Comparison of ENCODE assay signal across 15 cellular contexts in genomic region chr13:46160065-46160464, GRCh38. TPM values are rescaled to one million over a fixed set of nuclear protein-coding genes. Genes with fewer than 3 reads are reported as not detected.
A peak's percentile ranks its signal among the peaks of the same experiment; 100 is the strongest.
DNase-seq lines count a peak whose midpoint lies in the region; ATAC-seq and TF ChIP-seq lines count a peak whose summit lies in the region.
"Had no signal": no experiment of that assay in that cellular context is flagged by ENCODE, and none has a peak within 500 bp of the region (broad histone marks: within the 10 kb centered on the region; RNA-seq: fewer than 3 reads in every experiment).

No MANE protein-coding gene starts in this region.

- peaks cover 24% of the 10 kb centered on the region for H3K36me3 ChIP-seq in GM06990 (ENCODE audit: control insufficient read depth, insufficient read depth, low read length)
- no peaks in the 10 kb centered on the region for H3K36me3 ChIP-seq in HAP-1 (replicated peaks)
- H3K36me3 ChIP-seq: WERI-Rb-1 had no signal

- peak overlapping the region; percentile 92 for H3K27ac Mint-ChIP-seq in T-helper 1 cell treated with Interleukin-12 subunit alpha and Interleukin-12 subunit beta and Interleukin-4 antibody, amounts not matched to agents 30 μg/mL and 1 μg/mL, for 36 hours
- peak overlapping the region; percentile 91 for H3K27ac Mint-ChIP-seq in activated CD8-positive, alpha-beta T cell treated with anti-CD3 and anti-CD28 coated beads, Interleukin-2, amount 10 ng/mL, durations not matched to agents 7 days and 5 days
- peak overlapping the region; percentile 75 to 96 (median 88) for H3K27ac Mint-ChIP-seq in naive B cell

- H3K27me3 Mint-ChIP-seq in T-helper 1 cell treated with Interleukin-12 subunit alpha and Interleukin-12 subunit beta and Interleukin-4 antibody, amounts not matched to agents 30 μg/mL and 1 μg/mL, for 36 hours (ENCODE audit: low read depth) = no peaks in the 10 kb centered on the region
- no peaks in the 10 kb centered on the region for H3K27me3 Mint-ChIP-seq in activated CD8-positive, alpha-beta T cell treated with anti-CD3 and anti-CD28 coated beads, Interleukin-2, amount 10 ng/mL, durations not matched to agents 7 days and 5 days (ENCODE audit: low read depth)
- no peaks in the 10 kb centered on the region for H3K27me3 Mint-ChIP-seq in naive B cell

- H3K9me3 ChIP-seq in HAP-1 = no peaks in the 10 kb centered on the region
- H3K9me3 ChIP-seq: body of pancreas had no signal

- H3K27me3 ChIP-seq in GM06990 (replicated peaks; ENCODE audit: control insufficient read depth, insufficient read depth, low read length) (no peaks in the 10 kb centered on the region), HAP-1 (ENCODE audit: low read depth) (no peaks in the 10 kb centered on the region)
- H3K27me3 ChIP-seq: body of pancreas had no signal

- H3K4me3 ChIP-seq in GM06990 (replicated peaks; ENCODE audit: low read depth, low read length) = peak overlapping the region; percentile 39
- no peak overlapping the region for H3K4me3 ChIP-seq in HAP-1
- H3K4me3 ChIP-seq: body of pancreas had no signal

- peak; percentile 11 for ATAC-seq in activated CD8-positive, alpha-beta T cell treated with anti-CD3 and anti-CD28 coated beads, Interleukin-2, amount 10 ng/mL, durations not matched to agents 7 days and 5 days
- peak; percentile 57 to 64 for ATAC-seq in naive B cell (ENCODE audit: low read depth in 2 of 2)

- H3K36me3 Mint-ChIP-seq in T-helper 1 cell treated with Interleukin-12 subunit alpha and Interleukin-12 subunit beta and Interleukin-4 antibody, amounts not matched to agents 30 μg/mL and 1 μg/mL, for 36 hours (ENCODE audit: low read depth) = peaks cover 54% of the 10 kb centered on the region
- peaks cover 74% of the 10 kb centered on the region for H3K36me3 Mint-ChIP-seq in activated CD8-positive, alpha-beta T cell treated with anti-CD3 and anti-CD28 coated beads, Interleukin-2, amount 10 ng/mL, durations not matched to agents 7 days and 5 days (ENCODE audit: low read depth)
- H3K36me3 Mint-ChIP-seq in naive B cell = peaks cover 15 to 18% of the 10 kb centered on the region in 2 donors

- no peak for DNase-seq in T-helper 1 cell
- DNase-seq in GM06990 (ENCODE audit: extremely low read depth, insufficient read length) = no peak
- DNase-seq in activated CD8-positive, alpha-beta T cell treated with anti-CD3 and anti-CD28 coated beads, Interleukin-2, amount 10 ng/mL, durations not matched to agents 7 days and 5 days = no peak
- DNase-seq in naive B cell = no peak
- DNase-seq in midbrain (lab: John Stamatoyannopoulos, UW) = no peak
- DNase-seq in HAP-1 (ENCODE audit: low spot score in 2 of 2) = no peak
- no peak for DNase-seq in NCI-H2196 (lab: John Stamatoyannopoulos, UW; ENCODE audit: unreplicated experiment)
- DNase-seq: effector CD8-positive, alpha-beta T cell; right cardiac atrium; stimulated activated CD4-positive, alpha-beta T cell treated with anti-CD3 and anti-CD28 coated beads, Interleukin-4, amount 100 ng/mL, for 1 hour; WERI-Rb-1 had no signal

- no peaks in the 10 kb centered on the region for H3K4me1 ChIP-seq in HAP-1
- H3K4me1 ChIP-seq: body of pancreas had no signal

- CTCF ChIA-PET in activated CD8-positive, alpha-beta T cell treated with anti-CD3 and anti-CD28 coated beads, Interleukin-2, amount 10 ng/mL, durations not matched to agents 7 days and 5 days (lab: Charles Lee) = interaction anchor here (0.6 to 9.3 kb wide), 28 partner anchors 10 to 174 kb away, joined by 3 to 161 read pairs (median 7); partner anchors contain the start of gene LCP1

- TF ChIP-seq CTCF in GM06990 (IDR thresholded peaks at IDR 0.05; ENCODE audit: insufficient read depth, low read length, poor library complexity, severe bottlenecking) = no peak

- in situ Hi-C loops in HAP-1 (cut with MboI; ENCODE audit: low sequenced_read_pairs) = no loop called here

- peaks cover 54% of the 10 kb centered on the region for H3K4me1 Mint-ChIP-seq in T-helper 1 cell treated with Interleukin-12 subunit alpha and Interleukin-12 subunit beta and Interleukin-4 antibody, amounts not matched to agents 30 μg/mL and 1 μg/mL, for 36 hours (ENCODE audit: low read depth)
- H3K4me1 Mint-ChIP-seq in activated CD8-positive, alpha-beta T cell treated with anti-CD3 and anti-CD28 coated beads, Interleukin-2, amount 10 ng/mL, durations not matched to agents 7 days and 5 days (ENCODE audit: low read depth) = peaks cover 59% of the 10 kb centered on the region
- peaks cover 41 to 51% (median 45%) of the 10 kb centered on the region in 3 donors for H3K4me1 Mint-ChIP-seq in naive B cell

- H3K9me3 Mint-ChIP-seq in T-helper 1 cell treated with Interleukin-12 subunit alpha and Interleukin-12 subunit beta and Interleukin-4 antibody, amounts not matched to agents 30 μg/mL and 1 μg/mL, for 36 hours = no peaks in the 10 kb centered on the region
- H3K9me3 Mint-ChIP-seq in activated CD8-positive, alpha-beta T cell treated with anti-CD3 and anti-CD28 coated beads, Interleukin-2, amount 10 ng/mL, durations not matched to agents 7 days and 5 days (ENCODE audit: insufficient read depth) = no peaks in the 10 kb centered on the region
- H3K9me3 Mint-ChIP-seq in naive B cell = peaks cover 0 to 2% (median 0%) of the 10 kb centered on the region in 7 donors

- POLR2A ChIA-PET in activated CD8-positive, alpha-beta T cell treated with anti-CD3 and anti-CD28 coated beads, Interleukin-2, amount 10 ng/mL, durations not matched to agents 7 days and 5 days (lab: Charles Lee) = interaction anchor here (0.8 to 3.5 kb wide), 10 partner anchors 10 to 162 kb away, joined by 3 to 17 read pairs (median 4); partner anchors contain the start of gene LCP1

- peak overlapping the region; percentile 79 for H3K4me3 Mint-ChIP-seq in T-helper 1 cell treated with Interleukin-12 subunit alpha and Interleukin-12 subunit beta and Interleukin-4 antibody, amounts not matched to agents 30 μg/mL and 1 μg/mL, for 36 hours
- peak overlapping the region; percentile 71 for H3K4me3 Mint-ChIP-seq in activated CD8-positive, alpha-beta T cell treated with anti-CD3 and anti-CD28 coated beads, Interleukin-2, amount 10 ng/mL, durations not matched to agents 7 days and 5 days
- H3K4me3 Mint-ChIP-seq in naive B cell = peak overlapping the region in 7 of 8 donors; percentile 14 to 78 (median 44)

RNA-seq across cellular contexts. Expression of gene LCP1, which starts 21.9 kb away (rescaled TPM):
- total RNA-seq in activated CD8-positive, alpha-beta T cell treated with anti-CD3 and anti-CD28 coated beads, Interleukin-2, amount 10 ng/mL, durations not matched to agents 7 days and 5 days = 1,000 to 10,000 TPM; 1,296 to 1,321 TPM
- polyA plus RNA-seq in naive B cell (ENCODE audit: low read depth in 6 of 6) = 1,000 to 10,000 TPM in 1 of 6 donors, 100 to 1,000 TPM in 5; 701 to 1,116 (median 814) TPM

RNA-seq across cellular contexts. Expression of gene LRRC63, which starts 51.7 kb away (rescaled TPM):
- 1 to 10 TPM; 1.7 to 2.2 TPM for total RNA-seq in activated CD8-positive, alpha-beta T cell treated with anti-CD3 and anti-CD28 coated beads, Interleukin-2, amount 10 ng/mL, durations not matched to agents 7 days and 5 days
- not detected for polyA plus RNA-seq in naive B cell (ENCODE audit: low read depth in 6 of 6)
- total RNA-seq: body of pancreas, lower leg skin, right cardiac atrium had no signal
- polyA plus RNA-seq: right cardiac atrium, urinary bladder had no signal

RNA-seq across cellular contexts. Expression of gene CPB2, which starts 55.2 kb away (rescaled TPM):
- total RNA-seq in activated CD8-positive, alpha-beta T cell treated with anti-CD3 and anti-CD28 coated beads, Interleukin-2, amount 10 ng/mL, durations not matched to agents 7 days and 5 days = not detected
- polyA plus RNA-seq in naive B cell (ENCODE audit: low read depth in 6 of 6) = under 1 TPM in 1 of 6 donors, not detected in 5; 0.20 TPM
- total RNA-seq: right cardiac atrium, urinary bladder had no signal
- polyA plus RNA-seq: right cardiac atrium had no signal
